In genomic region chr12:9685366-9685765, GRCh38 we compare ENCODE assay signal across 14 cellular contexts. TPM values are rescaled to one million over a fixed set of nuclear protein-coding genes. Genes with fewer than 3 reads are reported as not detected.
A peak's percentile ranks its signal among the peaks of the same experiment; 100 is the strongest.
DNase-seq lines count a peak whose midpoint lies in the region; ATAC-seq lines count a peak whose summit lies in the region.
"Not testable (repeated sequence)": the region's sequence is repeated elsewhere in the genome, so short reads cannot be mapped to it uniquely, and the experiment has no call there.
"Had no signal": no experiment of that assay in that cellular context is flagged by ENCODE, and none has a peak within 500 bp of the region (broad histone marks: within the 10 kb centered on the region; RNA-seq: fewer than 3 reads in every experiment).

No MANE protein-coding gene starts in this region.

- H3K27me3 ChIP-seq in CD4-positive, CD25-positive, alpha-beta regulatory T cell (ENCODE audit: control insufficient read depth, insufficient read depth, low read length); naive thymus-derived CD4-positive, alpha-beta T cell (ENCODE audit: control insufficient read depth in 2 of 2, insufficient read depth in 2 of 2, low read length in 2 of 2): not testable (repeated sequence)

- peak overlapping the region; percentile 90 to 94 (median 92) for H3K27ac Mint-ChIP-seq in CD4-positive, CD25-positive, alpha-beta regulatory T cell
- H3K27ac Mint-ChIP-seq in T-helper 2 cell treated with Interferon-gamma antibody and Interleukin-4, amounts not matched to agents 5 μg/mL and 100 μg/mL, for 36 hours: not testable (repeated sequence)
- H3K27ac Mint-ChIP-seq in activated CD4-positive, alpha-beta memory T cell treated with anti-CD3 and anti-CD28 coated beads, Interleukin-2, amount 10 ng/mL, durations not matched to agents 7 days and 5 days: peak overlapping the region; percentile 31
- peak overlapping the region; percentile 77 for H3K27ac Mint-ChIP-seq in activated naive CD4-positive, alpha-beta T cell treated with anti-CD3 and anti-CD28 coated beads for 36 hours
- H3K27ac Mint-ChIP-seq in naive thymus-derived CD4-positive, alpha-beta T cell: peak overlapping the region in 8 of 9 donors; percentile 49 to 88 (median 72)
- H3K27ac Mint-ChIP-seq in stimulated activated naive B cell treated with anti-CD40 and anti-IgM and Interleukin-4, amounts not matched to agents 10 μg/mL and 1 μg/mL and 100 μg/mL, for 72 hours: peak overlapping the region; percentile 71

- peaks cover 2 to 27% (median 10%) of the 10 kb centered on the region in 7 donors for H3K9me3 Mint-ChIP-seq in CD4-positive, CD25-positive, alpha-beta regulatory T cell
- H3K9me3 Mint-ChIP-seq in T-helper 2 cell treated with Interferon-gamma antibody and Interleukin-4, amounts not matched to agents 5 μg/mL and 100 μg/mL, for 36 hours: peaks cover 63% of the 10 kb centered on the region
- peaks cover 20% of the 10 kb centered on the region for H3K9me3 Mint-ChIP-seq in activated CD4-positive, alpha-beta memory T cell treated with anti-CD3 and anti-CD28 coated beads, Interleukin-2, amount 10 ng/mL, durations not matched to agents 7 days and 5 days
- H3K9me3 Mint-ChIP-seq in activated naive CD4-positive, alpha-beta T cell treated with anti-CD3 and anti-CD28 coated beads for 36 hours: peaks cover 24% of the 10 kb centered on the region
- H3K9me3 Mint-ChIP-seq in naive thymus-derived CD4-positive, alpha-beta T cell: peaks cover 1 to 66% (median 29%) of the 10 kb centered on the region in 11 donors
- not testable (repeated sequence) for H3K9me3 Mint-ChIP-seq in stimulated activated naive B cell treated with anti-CD40 and anti-IgM and Interleukin-4, amounts not matched to agents 10 μg/mL and 1 μg/mL and 100 μg/mL, for 72 hours

- H3K36me3 ChIP-seq in CD4-positive, CD25-positive, alpha-beta regulatory T cell (ENCODE audit: control insufficient read depth, insufficient read depth, low read length): peaks cover 87% of the 10 kb centered on the region
- peaks cover 46 to 77% (median 47%) of the 10 kb centered on the region in 3 experiments for H3K36me3 ChIP-seq in naive thymus-derived CD4-positive, alpha-beta T cell (ENCODE audit: control insufficient read depth in 2 of 3, insufficient read depth in 3 of 3, low read length in 3 of 3)

- peak overlapping the region; percentile 61 for H3K27ac ChIP-seq in CD4-positive, CD25-positive, alpha-beta regulatory T cell (ENCODE audit: insufficient read depth, low read length, poor library complexity, severe bottlenecking)
- peak overlapping the region; percentile 59 for H3K27ac ChIP-seq in naive thymus-derived CD4-positive, alpha-beta T cell (ENCODE audit: low read depth, low read length)

- H3K36me3 Mint-ChIP-seq in CD4-positive, CD25-positive, alpha-beta regulatory T cell: peaks cover 76% of the 10 kb centered on the region
- peaks cover 92% of the 10 kb centered on the region for H3K36me3 Mint-ChIP-seq in T-helper 2 cell treated with Interferon-gamma antibody and Interleukin-4, amounts not matched to agents 5 μg/mL and 100 μg/mL, for 36 hours (ENCODE audit: low read depth)
- H3K36me3 Mint-ChIP-seq in activated CD4-positive, alpha-beta memory T cell treated with anti-CD3 and anti-CD28 coated beads, Interleukin-2, amount 10 ng/mL, durations not matched to agents 7 days and 5 days (ENCODE audit: low read depth): peaks cover 97% of the 10 kb centered on the region
- peaks cover 89% of the 10 kb centered on the region for H3K36me3 Mint-ChIP-seq in activated naive CD4-positive, alpha-beta T cell treated with anti-CD3 and anti-CD28 coated beads for 36 hours (ENCODE audit: low read depth)
- peaks cover 42 to 95% (median 88%) of the 10 kb centered on the region in 5 donors for H3K36me3 Mint-ChIP-seq in naive thymus-derived CD4-positive, alpha-beta T cell
- H3K36me3 Mint-ChIP-seq in stimulated activated naive B cell treated with anti-CD40 and anti-IgM and Interleukin-4, amounts not matched to agents 10 μg/mL and 1 μg/mL and 100 μg/mL, for 72 hours: peaks cover 58 to 82% of the 10 kb centered on the region in 2 donors

- H3K4me1 Mint-ChIP-seq in CD4-positive, CD25-positive, alpha-beta regulatory T cell: peaks cover 41 to 78% (median 50%) of the 10 kb centered on the region in 4 donors
- peaks cover 48% of the 10 kb centered on the region for H3K4me1 Mint-ChIP-seq in T-helper 2 cell treated with Interferon-gamma antibody and Interleukin-4, amounts not matched to agents 5 μg/mL and 100 μg/mL, for 36 hours (ENCODE audit: low read depth)
- H3K4me1 Mint-ChIP-seq in activated CD4-positive, alpha-beta memory T cell treated with anti-CD3 and anti-CD28 coated beads, Interleukin-2, amount 10 ng/mL, durations not matched to agents 7 days and 5 days: peaks cover 76% of the 10 kb centered on the region
- H3K4me1 Mint-ChIP-seq in activated naive CD4-positive, alpha-beta T cell treated with anti-CD3 and anti-CD28 coated beads for 36 hours (ENCODE audit: low read depth): peaks cover 76% of the 10 kb centered on the region
- peaks cover 37 to 89% (median 74%) of the 10 kb centered on the region in 7 donors for H3K4me1 Mint-ChIP-seq in naive thymus-derived CD4-positive, alpha-beta T cell
- H3K4me1 Mint-ChIP-seq in stimulated activated naive B cell treated with anti-CD40 and anti-IgM and Interleukin-4, amounts not matched to agents 10 μg/mL and 1 μg/mL and 100 μg/mL, for 72 hours: peaks cover 26 to 61% of the 10 kb centered on the region in 2 donors

- peak overlapping the region; percentile 37 for H3K4me3 ChIP-seq in CD4-positive, CD25-positive, alpha-beta regulatory T cell (ENCODE audit: low read depth, low read length)
- H3K4me3 ChIP-seq in naive thymus-derived CD4-positive, alpha-beta T cell (ENCODE audit: low read length): peak overlapping the region; percentile 19

- POLR2A ChIA-PET in activated CD4-positive, alpha-beta memory T cell treated with anti-CD3 and anti-CD28 coated beads, Interleukin-2, amount 10 ng/mL, durations not matched to agents 7 days and 5 days (lab: Charles Lee): interaction anchor here (1.2 to 6.5 kb wide), 6 partner anchors 10 to 35 kb away, joined by 3 to 65 read pairs (median 9); partner anchors contain the start of gene CLEC2D
- POLR2A ChIA-PET in naive thymus-derived CD4-positive, alpha-beta T cell (lab: Charles Lee): interaction anchor here (1.1 to 20.5 kb wide), 5 partner anchors 9 to 27 kb away, joined by 3 to 686 read pairs (median 7); partner anchors contain the start of gene CLEC2D

- not testable (repeated sequence) for ATAC-seq in CD4-positive, CD25-positive, alpha-beta regulatory T cell (ENCODE audit: low read depth in 2 of 2)
- peak; percentile 42 for ATAC-seq in naive thymus-derived CD4-positive, alpha-beta T cell
- ATAC-seq in stimulated activated naive B cell treated with anti-CD40 and anti-IgM and Interleukin-4, amounts not matched to agents 10 μg/mL and 1 μg/mL and 100 μg/mL, for 72 hours (replicated peaks): peak; percentile 65 to 70

- not testable (repeated sequence) for H3K27me3 Mint-ChIP-seq in CD4-positive, CD25-positive, alpha-beta regulatory T cell; T-helper 2 cell treated with Interferon-gamma antibody and Interleukin-4, amounts not matched to agents 5 μg/mL and 100 μg/mL, for 36 hours (ENCODE audit: low read depth); activated CD4-positive, alpha-beta memory T cell treated with anti-CD3 and anti-CD28 coated beads, Interleukin-2, amount 10 ng/mL, durations not matched to agents 7 days and 5 days; activated naive CD4-positive, alpha-beta T cell treated with anti-CD3 and anti-CD28 coated beads for 36 hours (ENCODE audit: low read depth); naive thymus-derived CD4-positive, alpha-beta T cell; stimulated activated naive B cell treated with anti-CD40 and anti-IgM and Interleukin-4, amounts not matched to agents 10 μg/mL and 1 μg/mL and 100 μg/mL, for 72 hours

- DNase-seq in CD4-positive, CD25-positive, alpha-beta regulatory T cell; T-helper 2 cell treated with Interferon-gamma antibody and Interleukin-4, amounts not matched to agents 5 μg/mL and 100 μg/mL, for 36 hours (ENCODE audit: low spot score); activated CD4-positive, alpha-beta memory T cell treated with anti-CD3 and anti-CD28 coated beads, Interleukin-2, amount 10 ng/mL, durations not matched to agents 7 days and 5 days; naive thymus-derived CD4-positive, alpha-beta T cell; stimulated activated naive B cell treated with anti-CD40 and anti-IgM and Interleukin-4, amounts not matched to agents 10 μg/mL and 1 μg/mL and 100 μg/mL, for 72 hours: not testable (repeated sequence)
- DNase-seq in NCI-H2227 treated with DMSO at 0.1 percent for 48 hours (lab: John Stamatoyannopoulos, UW) (peak; percentile 9), ecto neural progenitor cell (ENCODE audit: low spot score) (peak; percentile 55)
- DNase-seq in activated naive CD4-positive, alpha-beta T cell treated with anti-CD3 and anti-CD28 coated beads for 36 hours: peak; percentile 18

- H3K4me1 ChIP-seq in CD4-positive, CD25-positive, alpha-beta regulatory T cell (ENCODE audit: control insufficient read depth, insufficient read depth, low read length, poor library complexity, severe bottlenecking): peaks cover 34% of the 10 kb centered on the region
- peaks cover 29 to 41% of the 10 kb centered on the region in 2 donors for H3K4me1 ChIP-seq in naive thymus-derived CD4-positive, alpha-beta T cell (ENCODE audit: control insufficient read depth in 2 of 2, insufficient read depth in 2 of 2, low read length in 2 of 2)

- H3K4me3 Mint-ChIP-seq in CD4-positive, CD25-positive, alpha-beta regulatory T cell: peak overlapping the region in 3 of 4 donors; percentile 55 to 74 (median 69)
- peak overlapping the region; percentile 63 for H3K4me3 Mint-ChIP-seq in T-helper 2 cell treated with Interferon-gamma antibody and Interleukin-4, amounts not matched to agents 5 μg/mL and 100 μg/mL, for 36 hours
- H3K4me3 Mint-ChIP-seq in activated CD4-positive, alpha-beta memory T cell treated with anti-CD3 and anti-CD28 coated beads, Interleukin-2, amount 10 ng/mL, durations not matched to agents 7 days and 5 days; activated naive CD4-positive, alpha-beta T cell treated with anti-CD3 and anti-CD28 coated beads for 36 hours: not testable (repeated sequence)
- H3K4me3 Mint-ChIP-seq in naive thymus-derived CD4-positive, alpha-beta T cell: peak overlapping the region; percentile 31 to 89 (median 62)
- H3K4me3 Mint-ChIP-seq in stimulated activated naive B cell treated with anti-CD40 and anti-IgM and Interleukin-4, amounts not matched to agents 10 μg/mL and 1 μg/mL and 100 μg/mL, for 72 hours: peak overlapping the region in 1 of 2 donors; percentile 29

- CTCF ChIA-PET in activated CD4-positive, alpha-beta memory T cell treated with anti-CD3 and anti-CD28 coated beads, Interleukin-2, amount 10 ng/mL, durations not matched to agents 7 days and 5 days (lab: Charles Lee); naive thymus-derived CD4-positive, alpha-beta T cell (lab: Charles Lee): not testable (repeated sequence)
- CTCF ChIA-PET in activated naive CD4-positive, alpha-beta T cell treated with anti-CD3 and anti-CD28 coated beads for 36 hours (lab: Charles Lee): interaction anchor here (0.6 kb wide), 1 partner anchor 22 kb away, joined by 3 read pairs; no protein-coding TSS in a partner anchor

- intact Hi-C loops in activated naive CD4-positive, alpha-beta T cell treated with anti-CD3 and anti-CD28 coated beads for 36 hours (cut with micrococcal nuclease): not testable (repeated sequence)
- intact Hi-C loops in naive thymus-derived CD4-positive, alpha-beta T cell (cut with micrococcal nuclease): loop anchor here (5.0 kb wide), 1 partner anchor 33 kb away; no protein-coding TSS in a partner anchor

- peaks cover 16 to 29% of the 10 kb centered on the region in 2 experiments for H3K9me3 ChIP-seq in CD4-positive, CD25-positive, alpha-beta regulatory T cell (ENCODE audit: control insufficient read depth in 2 of 2, low read length in 2 of 2)
- peaks cover 0 to 21% (median 6%) of the 10 kb centered on the region in 3 experiments for H3K9me3 ChIP-seq in naive thymus-derived CD4-positive, alpha-beta T cell (ENCODE audit: control insufficient read depth in 2 of 3, low read length in 3 of 3)

RNA-seq across cellular contexts. Expression of gene CLEC2D, which starts 15.9 kb away (rescaled TPM):
- total RNA-seq in CD4-positive, CD25-positive, alpha-beta regulatory T cell: 219 TPM
- polyA plus RNA-seq in CD4-positive, CD25-positive, alpha-beta regulatory T cell: 100 to 1,000 TPM; 223 to 312 (median 247) TPM
- total RNA-seq in activated CD4-positive, alpha-beta memory T cell treated with anti-CD3 and anti-CD28 coated beads, Interleukin-2, amount 10 ng/mL, durations not matched to agents 7 days and 5 days: 100 to 1,000 TPM; 446 to 449 TPM
- 100 to 1,000 TPM; 176 to 184 TPM for total RNA-seq in activated naive CD4-positive, alpha-beta T cell treated with anti-CD3 and anti-CD28 coated beads for 36 hours
- 100 to 1,000 TPM; 182 to 378 (median 327) TPM for total RNA-seq in naive thymus-derived CD4-positive, alpha-beta T cell
- 100 to 1,000 TPM; 319 to 323 TPM for polyA plus RNA-seq in naive thymus-derived CD4-positive, alpha-beta T cell

RNA-seq across cellular contexts. Expression of gene CLECL1, which starts 47.5 kb away (rescaled TPM):
- 0.84 TPM for total RNA-seq in CD4-positive, CD25-positive, alpha-beta regulatory T cell
- polyA plus RNA-seq in CD4-positive, CD25-positive, alpha-beta regulatory T cell: not detected
- 10 to 100 TPM; 13.5 to 15.4 TPM for total RNA-seq in activated CD4-positive, alpha-beta memory T cell treated with anti-CD3 and anti-CD28 coated beads, Interleukin-2, amount 10 ng/mL, durations not matched to agents 7 days and 5 days
- 1 to 10 TPM; 1.7 to 1.9 TPM for total RNA-seq in activated naive CD4-positive, alpha-beta T cell treated with anti-CD3 and anti-CD28 coated beads for 36 hours
- 1 to 10 TPM in 2 of 5 experiments, under 1 TPM in 1, not detected in 2; 0.43 to 6.1 (median 2.5) TPM for total RNA-seq in naive thymus-derived CD4-positive, alpha-beta T cell
- under 1 TPM; 0.38 to 0.39 TPM for polyA plus RNA-seq in naive thymus-derived CD4-positive, alpha-beta T cell
- total RNA-seq: Calu3, G401, H4, HFFc6, HT1080, PC-3 had no signal
